ENCODE assay signal across 1 cellular context in the genomic region with DNA sequence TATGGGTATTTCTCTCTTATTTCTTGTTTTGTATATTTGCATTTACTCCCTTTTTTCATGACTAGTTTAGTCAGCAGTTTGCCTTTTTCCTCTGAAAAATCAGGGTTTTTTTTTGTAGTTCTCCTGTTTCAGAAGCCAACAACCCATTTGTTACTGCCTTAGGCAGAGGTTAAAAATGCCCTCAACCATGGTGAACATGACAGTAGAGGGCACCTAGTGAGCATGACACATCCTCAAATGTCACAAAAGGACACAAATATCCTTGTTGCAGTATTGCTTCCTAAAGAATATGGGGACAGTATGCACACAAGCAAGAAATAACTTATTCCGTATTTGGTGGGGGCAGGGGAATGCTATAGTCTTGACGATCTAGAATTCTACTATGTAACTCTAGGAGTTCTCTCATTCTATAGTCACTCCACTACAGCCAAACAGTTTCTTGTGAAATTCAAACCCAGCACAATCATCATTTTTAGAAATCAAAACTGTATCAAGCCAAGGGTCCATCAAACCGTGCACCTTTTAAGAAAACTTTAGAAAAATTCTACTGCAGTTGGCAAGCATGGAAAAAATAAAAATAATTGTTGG.
TF ChIP-seq lines count a peak whose summit lies in the region.

No MANE protein-coding gene starts in this region.

TF ChIP-seq in WTC11, 78 proteins besides CTCF, POLR2A, EP300 and RAD21 (continued from another document):
- TF ChIP-seq, protein P1, sequence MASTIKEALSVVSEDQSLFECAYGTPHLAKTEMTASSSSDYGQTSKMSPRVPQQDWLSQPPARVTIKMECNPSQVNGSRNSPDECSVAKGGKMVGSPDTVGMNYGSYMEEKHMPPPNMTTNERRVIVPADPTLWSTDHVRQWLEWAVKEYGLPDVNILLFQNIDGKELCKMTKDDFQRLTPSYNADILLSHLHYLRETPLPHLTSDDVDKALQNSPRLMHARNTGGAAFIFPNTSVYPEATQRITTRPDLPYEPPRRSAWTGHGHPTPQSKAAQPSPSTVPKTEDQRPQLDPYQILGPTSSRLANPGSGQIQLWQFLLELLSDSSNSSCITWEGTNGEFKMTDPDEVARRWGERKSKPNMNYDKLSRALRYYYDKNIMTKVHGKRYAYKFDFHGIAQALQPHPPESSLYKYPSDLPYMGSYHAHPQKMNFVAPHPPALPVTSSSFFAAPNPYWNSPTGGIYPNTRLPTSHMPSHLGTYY (CRISPR knock-in tag; IDR thresholded peaks at IDR 0.05): no peak
- TF ChIP-seq KAT7 (CRISPR knock-in tag; IDR thresholded peaks at IDR 0.05; ENCODE audit: borderline replicate concordance): no peak
- TF ChIP-seq TCF7 (CRISPR knock-in tag; IDR thresholded peaks at IDR 0.05; ENCODE audit: low read depth): no peak
- TF ChIP-seq, protein P2, sequence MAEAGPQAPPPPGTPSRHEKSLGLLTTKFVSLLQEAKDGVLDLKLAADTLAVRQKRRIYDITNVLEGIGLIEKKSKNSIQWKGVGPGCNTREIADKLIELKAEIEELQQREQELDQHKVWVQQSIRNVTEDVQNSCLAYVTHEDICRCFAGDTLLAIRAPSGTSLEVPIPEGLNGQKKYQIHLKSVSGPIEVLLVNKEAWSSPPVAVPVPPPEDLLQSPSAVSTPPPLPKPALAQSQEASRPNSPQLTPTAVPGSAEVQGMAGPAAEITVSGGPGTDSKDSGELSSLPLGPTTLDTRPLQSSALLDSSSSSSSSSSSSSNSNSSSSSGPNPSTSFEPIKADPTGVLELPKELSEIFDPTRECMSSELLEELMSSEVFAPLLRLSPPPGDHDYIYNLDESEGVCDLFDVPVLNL (CRISPR knock-in tag; IDR thresholded peaks at IDR 0.05; ENCODE audit: borderline replicate concordance, low read depth): no peak
- TF ChIP-seq ELF4 (CRISPR knock-in tag; IDR thresholded peaks at IDR 0.05; ENCODE audit: low read depth): no peak
TF ChIP-seq in WTC11: peak in this region for 0.
